1 cellular context compared by ENCODE assay signal in genomic region chr12:123384994-123385376, GRCh38.
TF ChIP-seq lines count a peak whose summit lies in the region.

No MANE protein-coding gene starts in this region.

TF ChIP-seq in GM12878, 131 proteins besides CTCF, POLR2A, EP300 and RAD21:
- TF ChIP-seq IRF5 (IDR thresholded peaks at IDR 0.05; ENCODE audit: borderline replicate concordance) (no peak), JUND (IDR thresholded peaks at IDR 0.05; ENCODE audit: low read depth, low read length) (no peak), PKNOX1 (IDR thresholded peaks at IDR 0.05) (no peak), ATF2 (IDR thresholded peaks at IDR 0.05; ENCODE audit: low read length) (no peak)
- TF ChIP-seq, protein P1, sequence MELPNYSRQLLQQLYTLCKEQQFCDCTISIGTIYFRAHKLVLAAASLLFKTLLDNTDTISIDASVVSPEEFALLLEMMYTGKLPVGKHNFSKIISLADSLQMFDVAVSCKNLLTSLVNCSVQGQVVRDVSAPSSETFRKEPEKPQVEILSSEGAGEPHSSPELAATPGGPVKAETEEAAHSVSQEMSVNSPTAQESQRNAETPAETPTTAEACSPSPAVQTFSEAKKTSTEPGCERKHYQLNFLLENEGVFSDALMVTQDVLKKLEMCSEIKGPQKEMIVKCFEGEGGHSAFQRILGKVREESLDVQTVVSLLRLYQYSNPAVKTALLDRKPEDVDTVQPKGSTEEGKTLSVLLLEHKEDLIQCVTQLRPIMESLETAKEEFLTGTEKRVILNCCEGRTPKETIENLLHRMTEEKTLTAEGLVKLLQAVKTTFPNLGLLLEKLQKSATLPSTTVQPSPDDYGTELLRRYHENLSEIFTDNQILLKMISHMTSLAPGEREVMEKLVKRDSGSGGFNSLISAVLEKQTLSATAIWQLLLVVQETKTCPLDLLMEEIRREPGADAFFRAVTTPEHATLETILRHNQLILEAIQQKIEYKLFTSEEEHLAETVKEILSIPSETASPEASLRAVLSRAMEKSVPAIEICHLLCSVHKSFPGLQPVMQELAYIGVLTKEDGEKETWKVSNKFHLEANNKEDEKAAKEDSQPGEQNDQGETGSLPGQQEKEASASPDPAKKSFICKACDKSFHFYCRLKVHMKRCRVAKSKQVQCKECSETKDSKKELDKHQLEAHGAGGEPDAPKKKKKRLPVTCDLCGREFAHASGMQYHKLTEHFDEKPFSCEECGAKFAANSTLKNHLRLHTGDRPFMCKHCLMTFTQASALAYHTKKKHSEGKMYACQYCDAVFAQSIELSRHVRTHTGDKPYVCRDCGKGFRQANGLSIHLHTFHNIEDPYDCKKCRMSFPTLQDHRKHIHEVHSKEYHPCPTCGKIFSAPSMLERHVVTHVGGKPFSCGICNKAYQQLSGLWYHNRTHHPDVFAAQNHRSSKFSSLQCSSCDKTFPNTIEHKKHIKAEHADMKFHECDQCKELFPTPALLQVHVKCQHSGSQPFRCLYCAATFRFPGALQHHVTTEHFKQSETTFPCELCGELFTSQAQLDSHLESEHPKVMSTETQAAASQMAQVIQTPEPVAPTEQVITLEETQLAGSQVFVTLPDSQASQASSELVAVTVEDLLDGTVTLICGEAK (IDR thresholded peaks at IDR 0.05; ENCODE audit: borderline replicate concordance), result no peak
